ENCODE assay signal across 9 cellular contexts in genomic region chr14:99794156-99794780, GRCh38. TPM values are rescaled to one million over a fixed set of nuclear protein-coding genes. Genes with fewer than 3 reads are reported as not detected.
A peak's percentile ranks its signal among the peaks of the same experiment; 100 is the strongest.
DNase-seq lines count a peak whose midpoint lies in the region; ATAC-seq lines count a peak whose summit lies in the region.
"Had no signal": no experiment of that assay in that cellular context is flagged by ENCODE, and none has a peak within 500 bp of the region (broad histone marks: within the 10 kb centered on the region; RNA-seq: fewer than 3 reads in every experiment).

No MANE protein-coding gene starts in this region.

- 61% methylated on average over 4 of the region's 4 CpGs for WGBS in right cardiac atrium

- CTCF ChIA-PET in activated CD4-positive, alpha-beta memory T cell treated with anti-CD3 and anti-CD28 coated beads, Interleukin-2, amount 10 ng/mL, durations not matched to agents 7 days and 5 days (lab: Charles Lee): no interaction called here

- H3K9me3 ChIP-seq in right cardiac atrium (ENCODE audit: control insufficient read depth, low read length): no peaks in the 10 kb centered on the region

- peaks cover 9% of the 10 kb centered on the region for H3K4me1 ChIP-seq in right cardiac atrium (ENCODE audit: control insufficient read depth, insufficient read depth, low read length)

- peaks cover 58% of the 10 kb centered on the region for H3K27me3 Mint-ChIP-seq in activated CD4-positive, alpha-beta memory T cell treated with anti-CD3 and anti-CD28 coated beads, Interleukin-2, amount 10 ng/mL, durations not matched to agents 7 days and 5 days
- H3K27me3 Mint-ChIP-seq in stimulated activated naive CD8-positive, alpha-beta T cell treated with anti-CD3 and anti-CD28 coated beads, Interleukin-15, amount 100 ng/mL, for 72 hours: peaks cover 58% of the 10 kb centered on the region

- H3K9me3 Mint-ChIP-seq in activated CD4-positive, alpha-beta memory T cell treated with anti-CD3 and anti-CD28 coated beads, Interleukin-2, amount 10 ng/mL, durations not matched to agents 7 days and 5 days: no peaks in the 10 kb centered on the region
- H3K9me3 Mint-ChIP-seq in stimulated activated naive CD8-positive, alpha-beta T cell treated with anti-CD3 and anti-CD28 coated beads, Interleukin-15, amount 100 ng/mL, for 72 hours: no peaks in the 10 kb centered on the region

- no peaks in the 10 kb centered on the region for H3K36me3 Mint-ChIP-seq in activated CD4-positive, alpha-beta memory T cell treated with anti-CD3 and anti-CD28 coated beads, Interleukin-2, amount 10 ng/mL, durations not matched to agents 7 days and 5 days (ENCODE audit: low read depth)

- POLR2A ChIA-PET in activated CD4-positive, alpha-beta memory T cell treated with anti-CD3 and anti-CD28 coated beads, Interleukin-2, amount 10 ng/mL, durations not matched to agents 7 days and 5 days (lab: Charles Lee): no interaction called here

- H3K27ac Mint-ChIP-seq in activated CD4-positive, alpha-beta memory T cell treated with anti-CD3 and anti-CD28 coated beads, Interleukin-2, amount 10 ng/mL, durations not matched to agents 7 days and 5 days: no peak overlapping the region
- no peak overlapping the region for H3K27ac Mint-ChIP-seq in stimulated activated naive CD8-positive, alpha-beta T cell treated with anti-CD3 and anti-CD28 coated beads, Interleukin-15, amount 100 ng/mL, for 72 hours

- H3K27ac ChIP-seq in right cardiac atrium (ENCODE audit: low read length): no peak overlapping the region

- peak overlapping the region; percentile 28 for H3K4me3 Mint-ChIP-seq in activated CD4-positive, alpha-beta memory T cell treated with anti-CD3 and anti-CD28 coated beads, Interleukin-2, amount 10 ng/mL, durations not matched to agents 7 days and 5 days
- H3K4me3 Mint-ChIP-seq in stimulated activated naive CD8-positive, alpha-beta T cell treated with anti-CD3 and anti-CD28 coated beads, Interleukin-15, amount 100 ng/mL, for 72 hours: peak overlapping the region; percentile 15 to 57

- peak overlapping the region; percentile 97 for H3K4me3 ChIP-seq in right cardiac atrium (ENCODE audit: low read length)

- H3K27me3 ChIP-seq in right cardiac atrium (ENCODE audit: control insufficient read depth, insufficient read depth): no peaks in the 10 kb centered on the region

- H3K4me1 Mint-ChIP-seq in activated CD4-positive, alpha-beta memory T cell treated with anti-CD3 and anti-CD28 coated beads, Interleukin-2, amount 10 ng/mL, durations not matched to agents 7 days and 5 days: peaks cover 15% of the 10 kb centered on the region
- H3K4me1 Mint-ChIP-seq in stimulated activated naive CD8-positive, alpha-beta T cell treated with anti-CD3 and anti-CD28 coated beads, Interleukin-15, amount 100 ng/mL, for 72 hours: peaks cover 17% of the 10 kb centered on the region

- DNase-seq in NCI-H2171 treated with DMSO at 0.1 percent for 48 hours (lab: John Stamatoyannopoulos, UW): peak; percentile 29
- no peak for DNase-seq in NCI-H2171 (lab: John Stamatoyannopoulos, UW)
- DNase-seq in activated CD4-positive, alpha-beta memory T cell treated with anti-CD3 and anti-CD28 coated beads, Interleukin-2, amount 10 ng/mL, durations not matched to agents 7 days and 5 days: no peak
- DNase-seq in right cardiac atrium: no peak
- no peak for DNase-seq in stimulated activated naive CD8-positive, alpha-beta T cell treated with anti-CD3 and anti-CD28 coated beads, Interleukin-15, amount 100 ng/mL, for 72 hours
- no peak for DNase-seq in NCI-H128 (lab: John Stamatoyannopoulos, UW; ENCODE audit: unreplicated experiment)
- DNase-seq: NCI-H1436 treated with DMSO at 0.1 percent for 48 hours had no signal

- ATAC-seq in right cardiac atrium (no peak), HG03521 (IDR thresholded peaks at IDR 0.05; ENCODE audit: unreplicated experiment) (no peak), HG03039 (IDR thresholded peaks at IDR 0.05; ENCODE audit: unreplicated experiment) (no peak)
- ATAC-seq in stimulated activated naive CD8-positive, alpha-beta T cell treated with anti-CD3 and anti-CD28 coated beads, Interleukin-15, amount 100 ng/mL, for 72 hours: no peak

- intact Hi-C loops in right cardiac atrium (cut with DNase I): loop anchor here (5.0 to 10.0 kb wide), 5 partner anchors 42 to 91 kb away; no protein-coding TSS in a partner anchor

RNA-seq across cellular contexts. Expression of gene EML1, which starts 1.1 kb away (rescaled TPM):
- total RNA-seq in activated CD4-positive, alpha-beta memory T cell treated with anti-CD3 and anti-CD28 coated beads, Interleukin-2, amount 10 ng/mL, durations not matched to agents 7 days and 5 days: not detected
- 10 to 100 TPM; 32.5 to 39.1 (median 34.8) TPM for total RNA-seq in right cardiac atrium
- polyA plus RNA-seq in right cardiac atrium: 11.2 TPM

Comparison
In these comparisons a context has a peak if more than half of its experiments do, and no peak if none do; other contexts are left out.
1. RNA of gene EML1, which starts 1.1 kb away (total RNA-seq): 32.5 to 39.1 TPM in right cardiac atrium; not detected in activated CD4-positive, alpha-beta memory T cell treated with anti-CD3 and anti-CD28 coated beads, Interleukin-2, amount 10 ng/mL, durations not matched to agents 7 days and 5 days; every median in the first group is over 10 times any median in the second.